8 cellular contexts compared by ENCODE assay signal in the genomic region with DNA sequence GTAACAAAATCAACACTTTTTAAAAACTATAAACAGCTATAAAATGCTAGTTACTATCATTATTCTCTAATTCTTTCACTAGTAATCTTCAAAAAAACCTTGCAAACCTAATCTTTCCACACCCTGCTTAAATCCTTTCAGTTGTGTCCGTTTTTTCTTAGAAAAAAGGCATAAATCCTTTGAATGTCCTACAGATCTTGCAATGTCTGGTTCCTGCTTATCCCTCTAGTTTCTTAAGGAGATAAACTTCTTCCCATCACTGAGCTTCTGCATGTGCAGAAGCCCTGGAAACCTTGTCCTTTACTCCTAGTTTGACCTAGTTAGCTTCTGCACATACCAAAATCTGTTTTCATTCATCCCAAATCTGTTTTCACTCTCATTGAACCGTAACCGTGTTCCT. TPM values are rescaled to one million over a fixed set of nuclear protein-coding genes. Genes with fewer than 3 reads are reported as not detected.
DNase-seq lines count a peak whose midpoint lies in the region; ATAC-seq and TF ChIP-seq lines count a peak whose summit lies in the region.

No MANE protein-coding gene starts in this region.

- TF ChIP-seq POLR2A in thyroid gland (IDR thresholded peaks at IDR 0.05) = no peak

- H3K4me3 Mint-ChIP-seq in activated CD8-positive, alpha-beta memory T cell treated with anti-CD3 and anti-CD28 coated beads, Interleukin-2, amount 10 ng/mL, durations not matched to agents 7 days and 5 days = peak overlapping the region; percentile 92
- peak overlapping the region; percentile 94 for H3K4me3 Mint-ChIP-seq in activated naive CD8-positive, alpha-beta T cell treated with anti-CD3 and anti-CD28 coated beads, Interleukin-2, amount 50 U/mL, for 24 hours

- no peak for DNase-seq in activated CD8-positive, alpha-beta memory T cell treated with anti-CD3 and anti-CD28 coated beads, Interleukin-2, amount 10 ng/mL, durations not matched to agents 7 days and 5 days
- DNase-seq in activated CD8-positive, alpha-beta memory T cell treated with anti-CD3 and anti-CD28 coated beads for 24 hours = no peak
- DNase-seq in activated naive CD8-positive, alpha-beta T cell treated with anti-CD3 and anti-CD28 coated beads, Interleukin-2, amount 50 U/mL, for 24 hours = no peak
- DNase-seq in left lung = no peak
- no peak for DNase-seq in thyroid gland
- no peak for DNase-seq in hippocampal formation (lab: John Stamatoyannopoulos, UW)
- DNase-seq in amniotic stem cell (lab: John Stamatoyannopoulos, UW) = no peak

- ATAC-seq in activated CD8-positive, alpha-beta memory T cell treated with anti-CD3 and anti-CD28 coated beads, Interleukin-2, amount 10 ng/mL, durations not matched to agents 7 days and 5 days = no peak
- ATAC-seq in activated naive CD8-positive, alpha-beta T cell treated with anti-CD3 and anti-CD28 coated beads, Interleukin-2, amount 50 U/mL, for 24 hours = no peak
- no peak for ATAC-seq in left lung
- no peak for ATAC-seq in GM19395 (IDR thresholded peaks at IDR 0.05; ENCODE audit: unreplicated experiment)

- H3K4me1 ChIP-seq in left lung (peaks cover 10 to 51% of the 10 kb centered on the region in 2 donors), thyroid gland (peaks cover 9 to 23% of the 10 kb centered on the region in 2 donors)

- H3K27ac Mint-ChIP-seq in activated CD8-positive, alpha-beta memory T cell treated with anti-CD3 and anti-CD28 coated beads, Interleukin-2, amount 10 ng/mL, durations not matched to agents 7 days and 5 days = peak overlapping the region; percentile 98
- H3K27ac Mint-ChIP-seq in activated naive CD8-positive, alpha-beta T cell treated with anti-CD3 and anti-CD28 coated beads, Interleukin-2, amount 50 U/mL, for 24 hours = peak overlapping the region; percentile 99

- H3K9me3 ChIP-seq in left lung (no peaks in the 10 kb centered on the region), thyroid gland (no peaks in the 10 kb centered on the region)

- CTCF ChIA-PET in activated CD8-positive, alpha-beta memory T cell treated with anti-CD3 and anti-CD28 coated beads, Interleukin-2, amount 10 ng/mL, durations not matched to agents 7 days and 5 days (lab: Charles Lee) = interaction anchor here (1.2 to 2.5 kb wide), 8 partner anchors 11 to 133 kb away, joined by 3 to 12 read pairs (median 5); no protein-coding TSS in a partner anchor

- H3K36me3 Mint-ChIP-seq in activated CD8-positive, alpha-beta memory T cell treated with anti-CD3 and anti-CD28 coated beads, Interleukin-2, amount 10 ng/mL, durations not matched to agents 7 days and 5 days = peaks cover 12% of the 10 kb centered on the region
- peaks cover 33% of the 10 kb centered on the region for H3K36me3 Mint-ChIP-seq in activated naive CD8-positive, alpha-beta T cell treated with anti-CD3 and anti-CD28 coated beads, Interleukin-2, amount 50 U/mL, for 24 hours (ENCODE audit: low read depth)

- WGBS in thyroid gland, 2 donors = 11 to 16% methylated on average over 3 of the region's 3 CpGs

- peaks cover 45% of the 10 kb centered on the region for H3K4me1 Mint-ChIP-seq in activated CD8-positive, alpha-beta memory T cell treated with anti-CD3 and anti-CD28 coated beads, Interleukin-2, amount 10 ng/mL, durations not matched to agents 7 days and 5 days
- peaks cover 55% of the 10 kb centered on the region for H3K4me1 Mint-ChIP-seq in activated naive CD8-positive, alpha-beta T cell treated with anti-CD3 and anti-CD28 coated beads, Interleukin-2, amount 50 U/mL, for 24 hours

- TF ChIP-seq CTCF in left lung (IDR thresholded peaks at IDR 0.05) (no peak), thyroid gland (IDR thresholded peaks at IDR 0.05) (no peak)

- H3K27me3 ChIP-seq in left lung = no peaks in the 10 kb centered on the region
- H3K27me3 ChIP-seq in thyroid gland = no peaks in the 10 kb centered on the region

- H3K4me3 ChIP-seq in left lung = peak overlapping the region; percentile 75 to 85
- peak overlapping the region; percentile 46 to 87 (median 87) for H3K4me3 ChIP-seq in thyroid gland (replicated peaks in 1 of 3)

- H3K27me3 Mint-ChIP-seq in activated CD8-positive, alpha-beta memory T cell treated with anti-CD3 and anti-CD28 coated beads, Interleukin-2, amount 10 ng/mL, durations not matched to agents 7 days and 5 days = no peaks in the 10 kb centered on the region
- no peaks in the 10 kb centered on the region for H3K27me3 Mint-ChIP-seq in activated naive CD8-positive, alpha-beta T cell treated with anti-CD3 and anti-CD28 coated beads, Interleukin-2, amount 50 U/mL, for 24 hours

- H3K9me3 Mint-ChIP-seq in activated CD8-positive, alpha-beta memory T cell treated with anti-CD3 and anti-CD28 coated beads, Interleukin-2, amount 10 ng/mL, durations not matched to agents 7 days and 5 days (ENCODE audit: low read depth) = no peaks in the 10 kb centered on the region
- H3K9me3 Mint-ChIP-seq in activated naive CD8-positive, alpha-beta T cell treated with anti-CD3 and anti-CD28 coated beads, Interleukin-2, amount 50 U/mL, for 24 hours = no peaks in the 10 kb centered on the region

- H3K36me3 ChIP-seq in left lung (peaks cover 0 to 17% of the 10 kb centered on the region in 2 donors), thyroid gland (peaks cover 0 to under 1% of the 10 kb centered on the region in 2 donors)

- intact Hi-C loops in left lung (cut with DNase I) = no loop called here
- intact Hi-C loops in thyroid gland (cut with DNase I) = loop anchor here (5.0 kb wide), 2 partner anchors 94 to 96 kb away; a partner anchor contains a TSS

- peak overlapping the region in 1 of 2 donors; percentile 84 for H3K27ac ChIP-seq in left lung
- H3K27ac ChIP-seq in thyroid gland = no peak overlapping the region

RNA-seq across cellular contexts. Expression of a gene that starts 1.3 kb away (rescaled TPM):
- 10 to 100 TPM; 10.5 to 15.1 TPM for total RNA-seq in activated CD8-positive, alpha-beta memory T cell treated with anti-CD3 and anti-CD28 coated beads, Interleukin-2, amount 10 ng/mL, durations not matched to agents 7 days and 5 days
- total RNA-seq in left lung (10 to 100 TPM in 1 of 2 donors, 1 to 10 TPM in 1; 9.4 to 13.9 TPM), thyroid gland (10 to 100 TPM; 13.2 to 23.2 (median 18.5) TPM)
